8 cellular contexts compared by ENCODE assay signal in the genomic region with DNA sequence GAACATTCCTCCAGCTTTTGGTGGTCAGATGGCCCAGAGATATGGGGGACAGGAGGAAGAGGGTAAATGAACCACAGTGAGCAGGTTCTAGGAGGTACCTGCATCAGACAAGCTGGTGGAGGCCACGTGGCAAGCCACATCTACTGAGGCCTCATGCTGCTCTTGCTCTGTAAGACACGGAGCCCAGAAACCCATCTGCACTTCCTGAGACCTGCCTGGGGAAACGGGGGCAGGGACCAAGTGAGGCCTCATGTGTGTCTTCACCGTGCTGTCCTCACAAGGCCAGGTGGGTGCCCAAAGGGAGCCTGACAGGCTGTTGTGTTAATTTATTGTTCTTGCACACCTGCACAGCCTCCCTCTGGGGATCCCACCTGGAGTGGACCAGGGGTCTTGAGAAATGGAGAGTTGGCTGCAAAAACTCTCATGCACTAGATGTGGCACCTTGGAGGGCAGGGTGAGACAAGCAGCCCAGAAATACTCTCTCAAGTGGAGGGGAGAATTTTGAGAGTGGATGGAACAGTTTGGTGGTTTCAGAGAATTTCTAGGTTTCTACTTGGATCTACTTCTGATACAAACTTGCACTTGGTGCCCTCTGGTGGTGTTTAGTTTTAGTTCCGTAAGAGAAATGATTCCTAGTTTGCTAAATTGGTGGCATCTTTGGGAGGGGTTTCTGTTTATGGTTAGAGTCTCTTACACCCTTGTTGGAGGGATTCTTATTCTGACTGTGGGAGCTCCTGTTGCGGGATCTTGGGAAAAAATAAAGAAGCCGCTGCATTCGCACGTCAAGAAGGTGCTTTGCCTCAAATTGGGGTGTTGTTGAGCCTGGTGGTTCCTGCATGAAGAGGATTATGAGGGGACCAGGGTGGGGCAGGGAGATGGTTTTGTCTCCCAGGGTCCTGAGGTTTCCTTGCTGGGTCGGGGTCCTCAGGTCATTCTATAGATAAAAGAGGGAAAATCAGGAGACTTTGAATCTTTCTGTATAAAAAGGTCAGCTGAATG. TPM values are rescaled to one million over a fixed set of nuclear protein-coding genes. Genes with fewer than 3 reads are reported as not detected.
A peak's percentile ranks its signal among the peaks of the same experiment; 100 is the strongest.
DNase-seq lines count a peak whose midpoint lies in the region; ATAC-seq and TF ChIP-seq lines count a peak whose summit lies in the region.

No MANE protein-coding gene starts in this region.

- no peak for ATAC-seq in HG02970 (IDR thresholded peaks at IDR 0.05; ENCODE audit: low FRiP score, unreplicated experiment)

- no peak overlapping the region for H3K9ac ChIP-seq in Karpas-422 (ENCODE audit: low read length)

- no peaks in the 10 kb centered on the region for H3K9me3 Mint-ChIP-seq in activated naive CD4-positive, alpha-beta T cell treated with anti-CD3 and anti-CD28 coated beads, Interleukin-2, amount 10 ng/mL, durations not matched to agents 7 days and 5 days

- no peak overlapping the region for H2AFZ ChIP-seq in Karpas-422 (ENCODE audit: low read length)

- H3K9me2 ChIP-seq in Karpas-422 (replicated peaks; ENCODE audit: insufficient read depth, low read length), result no peaks in the 10 kb centered on the region

- no peaks in the 10 kb centered on the region for H3K79me2 ChIP-seq in Karpas-422 (ENCODE audit: low read length)

- H3K27ac ChIP-seq in Karpas-422 (ENCODE audit: low read length), result no peak overlapping the region

- no peak overlapping the region for H3K4me3 Mint-ChIP-seq in activated naive CD4-positive, alpha-beta T cell treated with anti-CD3 and anti-CD28 coated beads, Interleukin-2, amount 10 ng/mL, durations not matched to agents 7 days and 5 days

- no peaks in the 10 kb centered on the region for H3K9me3 ChIP-seq in Karpas-422 (ENCODE audit: low read length)

- DNase-seq in NCI-H345 (lab: John Stamatoyannopoulos, UW), result peak; percentile 1
- DNase-seq in NCI-H345 treated with DMSO at 0.1 percent for 48 hours (lab: John Stamatoyannopoulos, UW; ENCODE audit: unreplicated experiment), result no peak
- peak; percentile 79 for DNase-seq in Karpas-422
- DNase-seq in SW480 (ENCODE audit: low spot score), result peak; percentile 55
- DNase-seq in foreskin fibroblast, result peak; percentile 27 to 77
- peak; percentile 8 for DNase-seq in retinal pigment epithelial cell (ENCODE audit: low read depth)
- DNase-seq in activated naive CD4-positive, alpha-beta T cell treated with anti-CD3 and anti-CD28 coated beads, Interleukin-2, amount 10 ng/mL, durations not matched to agents 7 days and 5 days, result no peak

- no peaks in the 10 kb centered on the region for H3K36me3 Mint-ChIP-seq in activated naive CD4-positive, alpha-beta T cell treated with anti-CD3 and anti-CD28 coated beads, Interleukin-2, amount 10 ng/mL, durations not matched to agents 7 days and 5 days

- H3K4me1 ChIP-seq in Karpas-422 (ENCODE audit: low read length), result no peaks in the 10 kb centered on the region

- H3K27me3 Mint-ChIP-seq in activated naive CD4-positive, alpha-beta T cell treated with anti-CD3 and anti-CD28 coated beads, Interleukin-2, amount 10 ng/mL, durations not matched to agents 7 days and 5 days, result peaks cover 7% of the 10 kb centered on the region

- H3K27ac Mint-ChIP-seq in activated naive CD4-positive, alpha-beta T cell treated with anti-CD3 and anti-CD28 coated beads, Interleukin-2, amount 10 ng/mL, durations not matched to agents 7 days and 5 days, result no peak overlapping the region

- no peaks in the 10 kb centered on the region for H3K36me3 ChIP-seq in Karpas-422 (ENCODE audit: insufficient read depth, low read length)

- H3K4me1 Mint-ChIP-seq in activated naive CD4-positive, alpha-beta T cell treated with anti-CD3 and anti-CD28 coated beads, Interleukin-2, amount 10 ng/mL, durations not matched to agents 7 days and 5 days, result peaks cover 6% of the 10 kb centered on the region

- TF ChIP-seq CTCF in foreskin fibroblast (IDR thresholded peaks at IDR 0.05; ENCODE audit: low read depth, low read length) (peak; percentile 42), retinal pigment epithelial cell (conservative IDR thresholded peaks at IDR 0.05; ENCODE audit: low read depth, low read length) (peak; percentile 60)

- CTCF ChIA-PET in activated naive CD4-positive, alpha-beta T cell treated with anti-CD3 and anti-CD28 coated beads, Interleukin-2, amount 10 ng/mL, durations not matched to agents 7 days and 5 days (lab: Charles Lee), result interaction anchor here (0.6 to 8.1 kb wide), 9 partner anchors 8 to 527 kb away, joined by 3 to 125 read pairs (median 5); no protein-coding TSS in a partner anchor

- H3K4me2 ChIP-seq in Karpas-422 (ENCODE audit: low read depth, low read length, poor library complexity, severe bottlenecking), result no peak overlapping the region

- H4K20me1 ChIP-seq in Karpas-422 (ENCODE audit: insufficient read depth, low read depth, low read length), result no peaks in the 10 kb centered on the region

- no peaks in the 10 kb centered on the region for H3K27me3 ChIP-seq in Karpas-422 (ENCODE audit: low read length)

- no peak overlapping the region for H3K4me3 ChIP-seq in Karpas-422 (ENCODE audit: low read length)
- no peak overlapping the region for H3K4me3 ChIP-seq in foreskin fibroblast (ENCODE audit: low read depth in 1 of 2, low read length in 2 of 2)
- H3K4me3 ChIP-seq in retinal pigment epithelial cell (ENCODE audit: low read length), result no peak overlapping the region

RNA-seq across cellular contexts. Expression of a gene that starts 47.5 kb away (rescaled TPM):
- not detected in 2 replicates for total RNA-seq in Karpas-422 (2014; rRNA removed; shearing (Covaris generic); ENCODE audit: low replicate concordance)

Comparison
In these comparisons a context has a peak if more than half of its experiments do, and no peak if none do; other contexts are left out.
1. DNase-seq: peak in NCI-H345 (single experiment), Karpas-422 (single experiment), SW480 (single experiment), foreskin fibroblast (2 of 2) and retinal pigment epithelial cell (single experiment); none in NCI-H345 treated with DMSO at 0.1 percent for 48 hours (single experiment) and activated naive CD4-positive, alpha-beta T cell treated with anti-CD3 and anti-CD28 coated beads, Interleukin-2, amount 10 ng/mL, durations not matched to agents 7 days and 5 days (single experiment).